In genomic region chr10:3469639-3470020, GRCh38 we compare ENCODE assay signal across 12 cellular contexts.
A peak's percentile ranks its signal among the peaks of the same experiment; 100 is the strongest.
DNase-seq lines count a peak whose midpoint lies in the region; ATAC-seq and TF ChIP-seq lines count a peak whose summit lies in the region.
"Had no signal": no experiment of that assay in that cellular context is flagged by ENCODE, and none has a peak within 500 bp of the region (broad histone marks: within the 10 kb centered on the region; RNA-seq: fewer than 3 reads in every experiment).

No MANE protein-coding gene starts in this region.

- DNase-seq in CD14-positive monocyte (ENCODE audit: low spot score) (no peak), T-helper 17 cell (no peak), fibroblast of gingiva (ENCODE audit: low read depth) (peak; percentile 27), HAP-1 (ENCODE audit: low spot score in 2 of 2) (no peak), SIG-M5 treated with dmso at 0.1 percent for 504 hours (lab: John Stamatoyannopoulos, UW; ENCODE audit: unreplicated experiment) (no peak), ecto neural progenitor cell (ENCODE audit: low spot score) (no peak)
- DNase-seq: activated CD4-positive, alpha-beta T cell treated with anti-CD3 and anti-CD28 coated beads, Interleukin-2, amount 50 U/mL, for 1 hour; COR-L47; retina; stimulated activated naive B cell treated with anti-CD40 and anti-IgM and Interleukin-4, amounts not matched to agents 10 μg/mL and 1 μg/mL and 100 μg/mL, for 72 hours had no signal

- H3K36me3 ChIP-seq in rectal smooth muscle tissue (ENCODE audit: control insufficient read depth, insufficient read depth, low read length): no peaks in the 10 kb centered on the region
- H3K36me3 ChIP-seq in HAP-1 (replicated peaks): no peaks in the 10 kb centered on the region

- no peak for TF ChIP-seq CTCF in CD14-positive monocyte (IDR thresholded peaks at IDR 0.05)

- peak overlapping the region; percentile 94 to 99 (median 97) for H3K27ac Mint-ChIP-seq in CD14-positive monocyte
- peak overlapping the region; percentile 89 for H3K27ac Mint-ChIP-seq in T-helper 17 cell
- H3K27ac Mint-ChIP-seq: stimulated activated naive B cell treated with anti-CD40 and anti-IgM and Interleukin-4, amounts not matched to agents 10 μg/mL and 1 μg/mL and 100 μg/mL, for 72 hours had no signal

- in situ Hi-C loops in HAP-1 (cut with MboI; ENCODE audit: low sequenced_read_pairs): no loop called here

- H3K4me1 Mint-ChIP-seq in CD14-positive monocyte: peaks cover 82% of the 10 kb centered on the region
- H3K4me1 Mint-ChIP-seq in T-helper 17 cell: peaks cover 45% of the 10 kb centered on the region

- no peak overlapping the region for H3K9ac ChIP-seq in rectal smooth muscle tissue (ENCODE audit: low read length)

- no peak for ATAC-seq in T-helper 17 cell
- ATAC-seq in GM21786 (IDR thresholded peaks at IDR 0.05; ENCODE audit: unreplicated experiment): no peak

- H3K4me3 ChIP-seq in rectal smooth muscle tissue (ENCODE audit: low read length) (peak overlapping the region; percentile 29), HAP-1 (no peak overlapping the region)

- H3K27me3 Mint-ChIP-seq in CD14-positive monocyte (ENCODE audit: low read depth in 3 of 3) (no peaks in the 10 kb centered on the region), T-helper 17 cell (no peaks in the 10 kb centered on the region)
- H3K27me3 Mint-ChIP-seq: stimulated activated naive B cell treated with anti-CD40 and anti-IgM and Interleukin-4, amounts not matched to agents 10 μg/mL and 1 μg/mL and 100 μg/mL, for 72 hours had no signal

- H3K27me3 ChIP-seq in rectal smooth muscle tissue (ENCODE audit: control insufficient read depth, insufficient read depth, low read length): no peaks in the 10 kb centered on the region
- H3K27me3 ChIP-seq in HAP-1 (ENCODE audit: low read depth): no peaks in the 10 kb centered on the region

- intact Hi-C loops in CD14-positive monocyte (cut with micrococcal nuclease): loop anchor here in 1 of 2 donors (5.0 kb wide), 2 partner anchors 157 to 308 kb away; no protein-coding TSS in a partner anchor

- H3K36me3 Mint-ChIP-seq in CD14-positive monocyte (peaks cover 3 to 9% of the 10 kb centered on the region in 2 donors), T-helper 17 cell (ENCODE audit: low read depth) (no peaks in the 10 kb centered on the region)

- H3K4me1 ChIP-seq in rectal smooth muscle tissue (ENCODE audit: control insufficient read depth, insufficient read depth, low read length): peaks cover 61% of the 10 kb centered on the region
- H3K4me1 ChIP-seq in HAP-1: no peaks in the 10 kb centered on the region

- peaks cover 0 to 2% (median 0%) of the 10 kb centered on the region in 7 donors for H3K9me3 Mint-ChIP-seq in CD14-positive monocyte
- H3K9me3 Mint-ChIP-seq: stimulated activated naive B cell treated with anti-CD40 and anti-IgM and Interleukin-4, amounts not matched to agents 10 μg/mL and 1 μg/mL and 100 μg/mL, for 72 hours had no signal

- no peak overlapping the region for H3K4me3 Mint-ChIP-seq in CD14-positive monocyte
- H3K4me3 Mint-ChIP-seq in T-helper 17 cell: no peak overlapping the region

- H3K9me3 ChIP-seq in T-helper 17 cell (ENCODE audit: control insufficient read depth, low read length, poor library complexity, severe bottlenecking) (no peaks in the 10 kb centered on the region), HAP-1 (no peaks in the 10 kb centered on the region)

- H3K27ac ChIP-seq in rectal smooth muscle tissue (ENCODE audit: low read depth, low read length): peak overlapping the region; percentile 94
